Comparison of ENCODE assay signal across 1 cellular context in the genomic region with DNA sequence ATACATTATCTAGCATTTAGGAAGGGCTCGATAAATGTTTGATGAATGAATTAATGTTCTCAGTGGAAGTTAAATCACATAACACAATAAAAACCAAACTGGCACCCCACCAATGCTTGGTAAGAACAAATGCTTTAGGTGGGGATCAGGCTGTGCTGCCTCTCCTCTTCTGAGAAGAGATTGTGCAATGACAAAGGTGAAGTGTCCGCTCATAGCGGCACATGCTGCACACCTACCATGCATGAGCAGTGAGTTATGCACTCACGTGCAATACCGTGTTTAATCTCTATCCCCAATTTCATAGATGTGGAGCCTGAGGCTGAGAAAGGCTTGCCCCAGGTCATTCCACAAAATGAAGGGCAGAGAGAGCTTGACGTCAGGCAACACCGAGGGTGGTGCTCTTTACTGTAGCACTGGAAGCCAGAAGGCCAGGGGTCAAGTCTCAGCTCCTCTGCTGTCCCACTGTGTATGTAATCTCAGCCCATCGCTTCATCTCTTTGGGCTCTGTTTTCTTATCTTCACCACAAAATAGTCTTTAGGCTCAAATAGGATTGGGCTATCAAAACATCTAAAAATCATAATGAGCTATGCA.
TF ChIP-seq lines count a peak whose summit lies in the region.

No MANE protein-coding gene starts in this region.

TF ChIP-seq in WTC11, 78 proteins besides CTCF, POLR2A, EP300 and RAD21:
- TF ChIP-seq GABPB1 (CRISPR knock-in tag; IDR thresholded peaks at IDR 0.05), result no peak
- TF ChIP-seq AR (CRISPR knock-in tag; IDR thresholded peaks at IDR 0.05), result no peak
- TF ChIP-seq NFYB (CRISPR knock-in tag; conservative IDR thresholded peaks at IDR 0.05; ENCODE audit: low read depth), result no peak
- no peak for TF ChIP-seq E2F5 (CRISPR knock-in tag; IDR thresholded peaks at IDR 0.05)
- no peak for TF ChIP-seq ZBTB43 (CRISPR knock-in tag; IDR thresholded peaks at IDR 0.05)
- no peak for TF ChIP-seq SP1 (CRISPR knock-in tag; conservative IDR thresholded peaks at IDR 0.05)
- TF ChIP-seq, protein P1, sequence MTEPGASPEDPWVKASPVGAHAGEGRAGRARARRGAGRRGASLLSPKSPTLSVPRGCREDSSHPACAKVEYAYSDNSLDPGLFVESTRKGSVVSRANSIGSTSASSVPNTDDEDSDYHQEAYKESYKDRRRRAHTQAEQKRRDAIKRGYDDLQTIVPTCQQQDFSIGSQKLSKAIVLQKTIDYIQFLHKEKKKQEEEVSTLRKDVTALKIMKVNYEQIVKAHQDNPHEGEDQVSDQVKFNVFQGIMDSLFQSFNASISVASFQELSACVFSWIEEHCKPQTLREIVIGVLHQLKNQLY (CRISPR knock-in tag; IDR thresholded peaks at IDR 0.05), result no peak
- TF ChIP-seq, protein P2, sequence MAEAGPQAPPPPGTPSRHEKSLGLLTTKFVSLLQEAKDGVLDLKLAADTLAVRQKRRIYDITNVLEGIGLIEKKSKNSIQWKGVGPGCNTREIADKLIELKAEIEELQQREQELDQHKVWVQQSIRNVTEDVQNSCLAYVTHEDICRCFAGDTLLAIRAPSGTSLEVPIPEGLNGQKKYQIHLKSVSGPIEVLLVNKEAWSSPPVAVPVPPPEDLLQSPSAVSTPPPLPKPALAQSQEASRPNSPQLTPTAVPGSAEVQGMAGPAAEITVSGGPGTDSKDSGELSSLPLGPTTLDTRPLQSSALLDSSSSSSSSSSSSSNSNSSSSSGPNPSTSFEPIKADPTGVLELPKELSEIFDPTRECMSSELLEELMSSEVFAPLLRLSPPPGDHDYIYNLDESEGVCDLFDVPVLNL (CRISPR knock-in tag; IDR thresholded peaks at IDR 0.05; ENCODE audit: borderline replicate concordance, low read depth), result no peak
- TF ChIP-seq TEAD4 (CRISPR knock-in tag; IDR thresholded peaks at IDR 0.05), result no peak
- no peak for TF ChIP-seq HMGXB4 (CRISPR knock-in tag; IDR thresholded peaks at IDR 0.05)
- TF ChIP-seq, protein P3, sequence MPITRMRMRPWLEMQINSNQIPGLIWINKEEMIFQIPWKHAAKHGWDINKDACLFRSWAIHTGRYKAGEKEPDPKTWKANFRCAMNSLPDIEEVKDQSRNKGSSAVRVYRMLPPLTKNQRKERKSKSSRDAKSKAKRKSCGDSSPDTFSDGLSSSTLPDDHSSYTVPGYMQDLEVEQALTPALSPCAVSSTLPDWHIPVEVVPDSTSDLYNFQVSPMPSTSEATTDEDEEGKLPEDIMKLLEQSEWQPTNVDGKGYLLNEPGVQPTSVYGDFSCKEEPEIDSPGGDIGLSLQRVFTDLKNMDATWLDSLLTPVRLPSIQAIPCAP (CRISPR knock-in tag; IDR thresholded peaks at IDR 0.05), result no peak
- no peak for TF ChIP-seq ETV6 (CRISPR knock-in tag; IDR thresholded peaks at IDR 0.05)
- TF ChIP-seq ZNF416 (CRISPR knock-in tag; IDR thresholded peaks at IDR 0.05), result no peak
- TF ChIP-seq STAT6 (CRISPR knock-in tag; conservative IDR thresholded peaks at IDR 0.05; ENCODE audit: low read depth), result no peak
- TF ChIP-seq OVOL2 (CRISPR knock-in tag; IDR thresholded peaks at IDR 0.05; ENCODE audit: borderline replicate concordance), result no peak
- TF ChIP-seq TP53 (CRISPR knock-in tag; IDR thresholded peaks at IDR 0.05), result no peak
- TF ChIP-seq, protein P4, sequence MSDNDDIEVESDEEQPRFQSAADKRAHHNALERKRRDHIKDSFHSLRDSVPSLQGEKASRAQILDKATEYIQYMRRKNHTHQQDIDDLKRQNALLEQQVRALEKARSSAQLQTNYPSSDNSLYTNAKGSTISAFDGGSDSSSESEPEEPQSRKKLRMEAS (CRISPR knock-in tag; IDR thresholded peaks at IDR 0.05), result no peak
- no peak for TF ChIP-seq HMGA2 (CRISPR knock-in tag; IDR thresholded peaks at IDR 0.05)
- TF ChIP-seq, protein P5, sequence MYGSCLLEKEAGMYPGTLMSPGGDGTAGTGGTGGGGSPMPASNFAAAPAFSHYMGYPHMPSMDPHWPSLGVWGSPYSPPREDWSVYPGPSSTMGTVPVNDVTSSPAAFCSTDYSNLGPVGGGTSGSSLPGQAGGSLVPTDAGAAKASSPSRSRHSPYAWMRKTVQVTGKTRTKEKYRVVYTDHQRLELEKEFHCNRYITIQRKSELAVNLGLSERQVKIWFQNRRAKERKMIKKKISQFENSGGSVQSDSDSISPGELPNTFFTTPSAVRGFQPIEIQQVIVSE (CRISPR knock-in tag; IDR thresholded peaks at IDR 0.05; ENCODE audit: borderline replicate concordance), result no peak
TF ChIP-seq in WTC11: peak in this region for 0.
